Comparison of ENCODE assay signal across 16 cellular contexts in genomic region chr7:80764132-80764531, GRCh38.
DNase-seq lines count a peak whose midpoint lies in the region; ATAC-seq and TF ChIP-seq lines count a peak whose summit lies in the region.
"Had no signal": no experiment of that assay in that cellular context is flagged by ENCODE, and none has a peak within 500 bp of the region (broad histone marks: within the 10 kb centered on the region; RNA-seq: fewer than 3 reads in every experiment).

No MANE protein-coding gene starts in this region.

- peaks cover 71% of the 10 kb centered on the region for H3K4me1 Mint-ChIP-seq in mesothelial cell of epicardium
- H3K4me1 Mint-ChIP-seq: activated naive CD8-positive, alpha-beta T cell treated with anti-CD3 and anti-CD28 coated beads, Interleukin-2, amount 10 ng/mL, durations not matched to agents 7 days and 5 days had no signal

- ATAC-seq in HG03378 (IDR thresholded peaks at IDR 0.05; ENCODE audit: unreplicated experiment), result no peak
- ATAC-seq: activated T-cell treated with anti-CD3 and anti-CD28 coated beads, Interleukin-2, amount 50 U/mL, for 4 hours had no signal

- peak; percentile 10 for DNase-seq in DMS153 (lab: John Stamatoyannopoulos, UW)
- DNase-seq in DMS153 treated with DMSO at 0.1 percent for 48 hours (lab: John Stamatoyannopoulos, UW; ENCODE audit: unreplicated experiment), result no peak
- DNase-seq in NCI-H187 treated with DMSO at 0.1 percent for 48 hours (lab: John Stamatoyannopoulos, UW), result peak; percentile 81
- peak; percentile 60 for DNase-seq in astrocyte of the hippocampus (ENCODE audit: low read depth, low spot score)
- DNase-seq in mesothelial cell of epicardium (ENCODE audit: low spot score in 2 of 2, unreplicated experiment in 2 of 2), result no peak
- no peak for DNase-seq in activated gamma-delta T cell (lab: John Stamatoyannopoulos, UW)
- DNase-seq in UCSD-AML1 (lab: John Stamatoyannopoulos, UW; ENCODE audit: unreplicated experiment), result no peak
- DNase-seq: activated CD4-positive, alpha-beta memory T cell treated with anti-CD3 and anti-CD28 coated beads for 36 hours; activated naive CD8-positive, alpha-beta T cell treated with anti-CD3 and anti-CD28 coated beads, Interleukin-2, amount 10 ng/mL, durations not matched to agents 7 days and 5 days; activated T-cell treated with anti-CD3 and anti-CD28 coated beads, Interleukin-2, amount 50 U/mL, for 4 hours; NCI-H1694; NCI-H774; stimulated activated naive CD4-positive, alpha-beta T cell treated with Interleukin-2 at 50 U/mL for 16 hours; upper lobe of left lung had no signal

- H3K36me3 Mint-ChIP-seq in mesothelial cell of epicardium, result peaks cover 22% of the 10 kb centered on the region
- H3K36me3 Mint-ChIP-seq: activated CD4-positive, alpha-beta memory T cell treated with anti-CD3 and anti-CD28 coated beads for 36 hours; activated naive CD8-positive, alpha-beta T cell treated with anti-CD3 and anti-CD28 coated beads, Interleukin-2, amount 10 ng/mL, durations not matched to agents 7 days and 5 days had no signal

- H3K27me3 Mint-ChIP-seq in mesothelial cell of epicardium (ENCODE audit: low read depth), result no peaks in the 10 kb centered on the region
- H3K27me3 Mint-ChIP-seq: activated CD4-positive, alpha-beta memory T cell treated with anti-CD3 and anti-CD28 coated beads for 36 hours; activated naive CD8-positive, alpha-beta T cell treated with anti-CD3 and anti-CD28 coated beads, Interleukin-2, amount 10 ng/mL, durations not matched to agents 7 days and 5 days; dendritic cell treated with granulocyte-macrophage colony-stimulating factor and Interleukin-4, amounts not matched to agents 40 ng/mL and 50 ng/mL, for 4 days had no signal

- H3K4me3 Mint-ChIP-seq in mesothelial cell of epicardium, result no peak overlapping the region
- H3K4me3 Mint-ChIP-seq: activated CD4-positive, alpha-beta memory T cell treated with anti-CD3 and anti-CD28 coated beads for 36 hours; activated naive CD8-positive, alpha-beta T cell treated with anti-CD3 and anti-CD28 coated beads, Interleukin-2, amount 10 ng/mL, durations not matched to agents 7 days and 5 days; activated T-cell treated with anti-CD3 and anti-CD28 coated beads, Interleukin-2, amount 50 U/mL, for 4 hours; dendritic cell treated with granulocyte-macrophage colony-stimulating factor and Interleukin-4, amounts not matched to agents 40 ng/mL and 50 ng/mL, for 4 days had no signal

- no peak for TF ChIP-seq CTCF in mesothelial cell of epicardium (IDR thresholded peaks at IDR 0.05; ENCODE audit: unreplicated experiment)

- H3K27ac Mint-ChIP-seq in mesothelial cell of epicardium, result peak overlapping the region; percentile 92
- H3K27ac Mint-ChIP-seq: activated CD4-positive, alpha-beta memory T cell treated with anti-CD3 and anti-CD28 coated beads for 36 hours; activated naive CD8-positive, alpha-beta T cell treated with anti-CD3 and anti-CD28 coated beads, Interleukin-2, amount 10 ng/mL, durations not matched to agents 7 days and 5 days; dendritic cell treated with granulocyte-macrophage colony-stimulating factor and Interleukin-4, amounts not matched to agents 40 ng/mL and 50 ng/mL, for 4 days had no signal

- H3K9me3 Mint-ChIP-seq in mesothelial cell of epicardium, result no peaks in the 10 kb centered on the region
- H3K9me3 Mint-ChIP-seq: activated CD4-positive, alpha-beta memory T cell treated with anti-CD3 and anti-CD28 coated beads for 36 hours; activated naive CD8-positive, alpha-beta T cell treated with anti-CD3 and anti-CD28 coated beads, Interleukin-2, amount 10 ng/mL, durations not matched to agents 7 days and 5 days; dendritic cell treated with granulocyte-macrophage colony-stimulating factor and Interleukin-4, amounts not matched to agents 40 ng/mL and 50 ng/mL, for 4 days had no signal

Comparison
In these comparisons a context has a peak if more than half of its experiments do, and no peak if none do; other contexts are left out.
1. DNase-seq: peak in DMS153 (single experiment), NCI-H187 treated with DMSO at 0.1 percent for 48 hours (single experiment) and astrocyte of the hippocampus (single experiment); none in DMS153 treated with DMSO at 0.1 percent for 48 hours (single experiment), mesothelial cell of epicardium (0 of 2), activated gamma-delta T cell (single experiment) and UCSD-AML1 (single experiment).